ENCODE assay signal across 27 cellular contexts in the genomic region with DNA sequence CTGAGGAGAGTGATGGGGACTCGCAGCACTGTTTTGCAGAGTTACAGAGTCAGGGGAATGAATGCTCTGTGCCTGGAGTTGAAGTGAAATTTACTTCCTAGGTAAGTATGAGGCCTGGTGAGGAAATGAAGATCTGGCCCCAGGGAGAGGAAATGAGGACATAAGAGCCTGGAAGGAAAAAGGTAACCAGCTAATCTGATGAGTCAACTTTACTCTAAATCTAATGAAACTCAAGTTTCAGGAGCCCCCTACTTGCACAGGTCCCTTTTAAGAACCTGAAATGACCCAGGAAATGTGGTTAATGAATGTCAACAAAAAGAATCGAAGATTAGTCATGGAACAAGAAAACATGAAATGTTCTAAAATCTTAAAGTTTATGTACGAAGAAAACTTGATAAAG.
"Had no signal": no experiment of that assay in that cellular context is flagged by ENCODE, and none has a peak within 500 bp of the region (broad histone marks: within the 10 kb centered on the region; RNA-seq: fewer than 3 reads in every experiment).

No MANE protein-coding gene starts in this region.

- DNase-seq: activated CD4-positive, alpha-beta T cell treated with anti-CD3 and anti-CD28 coated beads, Interleukin-2, amount 10 ng/mL, durations not matched to agents 7 days and 5 days; activated CD4-positive, CD25-positive, alpha-beta regulatory T cell treated with anti-CD3 and anti-CD28 coated beads, Interleukin-2, amount 50 U/mL, for 72 hours; activated CD8-positive, alpha-beta T cell treated with anti-CD3 and anti-CD28 coated beads, Interleukin-2, amount 10 ng/mL, durations not matched to agents 7 days and 5 days; activated gamma-delta T cell treated with Interleukin-2 at 50 U/mL for 16 hours; activated T-cell treated with anti-CD3 and anti-CD28 coated beads, Interleukin-2, amount 50 U/mL, for 1 hour; anterior cingulate cortex; cerebellar nuclear complex; cortex of kidney; endodermal cell; heart left ventricle; kidney; left lung; naive thymus-derived CD4-positive, alpha-beta T cell; retina; sigmoid colon; stimulated activated CD4-positive, alpha-beta T cell treated with anti-CD3 and anti-CD28 coated beads, Interleukin-15, amount 100 ng/mL, for 24 hours; stimulated activated CD4-positive, alpha-beta T cell treated with anti-CD3 and anti-CD28 coated beads, Interleukin-2, amount 100 ng/mL, for 48 hours; stimulated activated CD8-positive, alpha-beta memory T cell treated with anti-CD3 and anti-CD28 coated beads, Interleukin-4, amount 100 ng/mL, for 48 hours; stimulated activated naive B cell treated with anti-CD40 and anti-IgM and Interleukin-4, amounts not matched to agents 10 μg/mL and 1 μg/mL and 100 μg/mL, for 72 hours; T-helper 1 cell; WERI-Rb-1 had no signal

- H3K27me3 Mint-ChIP-seq: activated CD4-positive, alpha-beta T cell treated with anti-CD3 and anti-CD28 coated beads, Interleukin-2, amount 10 ng/mL, durations not matched to agents 7 days and 5 days; activated naive CD4-positive, alpha-beta T cell treated with anti-CD3 and anti-CD28 coated beads, Interleukin-2, amount 50 U/mL, for 24 hours; stimulated activated naive B cell treated with anti-CD40 and anti-IgM and Interleukin-4, amounts not matched to agents 10 μg/mL and 1 μg/mL and 100 μg/mL, for 72 hours; type B pancreatic cell had no signal

- ATAC-seq: activated CD8-positive, alpha-beta T cell treated with anti-CD3 and anti-CD28 coated beads, Interleukin-2, amount 10 ng/mL, durations not matched to agents 7 days and 5 days; heart left ventricle; left lung; naive thymus-derived CD4-positive, alpha-beta T cell; stimulated activated naive B cell treated with anti-CD40 and anti-IgM and Interleukin-4, amounts not matched to agents 10 μg/mL and 1 μg/mL and 100 μg/mL, for 72 hours had no signal

- H3K9me3 ChIP-seq: heart left ventricle, sigmoid colon, thoracic aorta had no signal

- H3K9me3 Mint-ChIP-seq: activated CD4-positive, alpha-beta T cell treated with anti-CD3 and anti-CD28 coated beads, Interleukin-2, amount 10 ng/mL, durations not matched to agents 7 days and 5 days had no signal

- H3K27me3 ChIP-seq: heart left ventricle, left lung, neural progenitor cell, sigmoid colon had no signal

- H3K4me3 ChIP-seq: heart left ventricle, left lung, lung, neural progenitor cell, sigmoid colon, smooth muscle cell, thoracic aorta had no signal

- H3K4me1 Mint-ChIP-seq: activated CD4-positive, alpha-beta T cell treated with anti-CD3 and anti-CD28 coated beads, Interleukin-2, amount 10 ng/mL, durations not matched to agents 7 days and 5 days; activated naive CD4-positive, alpha-beta T cell treated with anti-CD3 and anti-CD28 coated beads, Interleukin-2, amount 50 U/mL, for 24 hours; endodermal cell; naive thymus-derived CD4-positive, alpha-beta T cell; neural progenitor cell; stimulated activated naive B cell treated with anti-CD40 and anti-IgM and Interleukin-4, amounts not matched to agents 10 μg/mL and 1 μg/mL and 100 μg/mL, for 72 hours had no signal

- H3K4me3 Mint-ChIP-seq: activated CD4-positive, alpha-beta T cell treated with anti-CD3 and anti-CD28 coated beads, Interleukin-2, amount 10 ng/mL, durations not matched to agents 7 days and 5 days; activated CD8-positive, alpha-beta T cell treated with anti-CD3 and anti-CD28 coated beads, Interleukin-2, amount 10 ng/mL, durations not matched to agents 7 days and 5 days; activated naive CD4-positive, alpha-beta T cell treated with anti-CD3 and anti-CD28 coated beads, Interleukin-2, amount 50 U/mL, for 24 hours; endodermal cell; naive thymus-derived CD4-positive, alpha-beta T cell; neural progenitor cell; stimulated activated naive B cell treated with anti-CD40 and anti-IgM and Interleukin-4, amounts not matched to agents 10 μg/mL and 1 μg/mL and 100 μg/mL, for 72 hours; type B pancreatic cell had no signal

- H3K36me3 Mint-ChIP-seq: activated naive CD4-positive, alpha-beta T cell treated with anti-CD3 and anti-CD28 coated beads, Interleukin-2, amount 50 U/mL, for 24 hours; naive thymus-derived CD4-positive, alpha-beta T cell; neural progenitor cell; type B pancreatic cell had no signal

- H3K27ac Mint-ChIP-seq: activated CD4-positive, alpha-beta T cell treated with anti-CD3 and anti-CD28 coated beads, Interleukin-2, amount 10 ng/mL, durations not matched to agents 7 days and 5 days; activated CD8-positive, alpha-beta T cell treated with anti-CD3 and anti-CD28 coated beads, Interleukin-2, amount 10 ng/mL, durations not matched to agents 7 days and 5 days; activated naive CD4-positive, alpha-beta T cell treated with anti-CD3 and anti-CD28 coated beads, Interleukin-2, amount 50 U/mL, for 24 hours; endodermal cell; naive thymus-derived CD4-positive, alpha-beta T cell; neural progenitor cell; stimulated activated naive B cell treated with anti-CD40 and anti-IgM and Interleukin-4, amounts not matched to agents 10 μg/mL and 1 μg/mL and 100 μg/mL, for 72 hours; type B pancreatic cell had no signal

- H3K36me3 ChIP-seq: heart left ventricle, left lung, neural progenitor cell, sigmoid colon, thoracic aorta, WERI-Rb-1 had no signal

- H2AFZ ChIP-seq: neural progenitor cell had no signal

- H3K9ac ChIP-seq: neural progenitor cell had no signal

- H3K4me1 ChIP-seq: heart left ventricle, left lung, neural progenitor cell, sigmoid colon had no signal

- H3K27ac ChIP-seq: heart left ventricle, left lung, neural progenitor cell, sigmoid colon, thoracic aorta, WERI-Rb-1 had no signal

- H3K4me2 ChIP-seq: neural progenitor cell, smooth muscle cell had no signal
